16 cellular contexts compared by ENCODE assay signal in genomic region chr9:107221321-107221720, GRCh38.
A peak's percentile ranks its signal among the peaks of the same experiment; 100 is the strongest.
DNase-seq lines count a peak whose midpoint lies in the region; ATAC-seq and TF ChIP-seq lines count a peak whose summit lies in the region.
"Had no signal": no experiment of that assay in that cellular context is flagged by ENCODE, and none has a peak within 500 bp of the region (broad histone marks: within the 10 kb centered on the region; RNA-seq: fewer than 3 reads in every experiment).

No MANE protein-coding gene starts in this region.

- H3K9me3 ChIP-seq in HUES48 (ENCODE audit: control insufficient read depth, insufficient read depth, low read length) (no peaks in the 10 kb centered on the region), osteoblast (ENCODE audit: low read depth, low read length) (no peaks in the 10 kb centered on the region), lower lobe of right lung (no peaks in the 10 kb centered on the region)
- H3K9me3 ChIP-seq: Peyer's patch had no signal

- H3K27ac ChIP-seq in HUES48 (ENCODE audit: low read depth, low read length): peak overlapping the region; percentile 2
- H3K27ac ChIP-seq in osteoblast (ENCODE audit: low read depth, low read length): no peak overlapping the region
- H3K27ac ChIP-seq in lower lobe of right lung: no peak overlapping the region
- H3K27ac ChIP-seq: Peyer's patch had no signal

- H3K4me1 ChIP-seq in HUES48 (ENCODE audit: control insufficient read depth, insufficient read depth, low read length): peaks cover 6% of the 10 kb centered on the region; the same call in 1 of the 2 replicates
- H3K4me1 ChIP-seq in osteoblast (ENCODE audit: insufficient read depth, low read length): peaks cover 5% of the 10 kb centered on the region
- H3K4me1 ChIP-seq in lower lobe of right lung: no peaks in the 10 kb centered on the region
- H3K4me1 ChIP-seq: Peyer's patch had no signal

- intact Hi-C loops in lower lobe of right lung (cut with DNase I): no loop called here
- intact Hi-C loops in Right ventricle myocardium superior (cut with DNase I): no loop called here

- no peaks in the 10 kb centered on the region for H4K20me1 ChIP-seq in osteoblast (ENCODE audit: insufficient read depth, low read length)

- no peak overlapping the region for H3K9ac ChIP-seq in HUES48 (ENCODE audit: low read depth, low read length)

- no peaks in the 10 kb centered on the region for H3K36me3 ChIP-seq in HUES48 (ENCODE audit: control insufficient read depth, insufficient read depth, low read length)
- no peaks in the 10 kb centered on the region for H3K36me3 ChIP-seq in osteoblast (ENCODE audit: insufficient read depth, low read length)
- no peaks in the 10 kb centered on the region for H3K36me3 ChIP-seq in lower lobe of right lung
- H3K36me3 ChIP-seq: Peyer's patch had no signal

- DNase-seq in ecto neural progenitor cell (ENCODE audit: low spot score) (peak; percentile 46), islet precursor cell (peak; percentile 74), osteoblast (ENCODE audit: insufficient read length, low spot score, missing footprints) (no peak), lower lobe of right lung (no peak), Right ventricle myocardium superior (no peak), SHP77 (lab: John Stamatoyannopoulos, UW) (no peak)
- DNase-seq: CD4-positive, CD25-positive, alpha-beta regulatory T cell; GOT3; Kasumi-1; NCI-H187 treated with DMSO at 0.1 percent for 48 hours; NCI-H2171; NCI-H82; SHP77 treated with DMSO at 0.1 percent for 48 hours had no signal

- H2AFZ ChIP-seq in osteoblast (ENCODE audit: low read length): peak overlapping the region; percentile 83

- no peak for TF ChIP-seq CTCF in osteoblast (IDR thresholded peaks at IDR 0.05; ENCODE audit: extremely low read depth, low read depth, low read length)
- no peak for TF ChIP-seq CTCF in lower lobe of right lung (IDR thresholded peaks at IDR 0.05)

- no peaks in the 10 kb centered on the region for H3K27me3 ChIP-seq in HUES48 (ENCODE audit: control insufficient read depth, insufficient read depth, low read length)
- H3K27me3 ChIP-seq in osteoblast (ENCODE audit: insufficient read depth, low read length): no peaks in the 10 kb centered on the region
- H3K27me3 ChIP-seq in lower lobe of right lung (ENCODE audit: low read depth): no peaks in the 10 kb centered on the region
- H3K27me3 ChIP-seq: Peyer's patch had no signal

- no peak overlapping the region for H3K4me2 ChIP-seq in osteoblast (ENCODE audit: insufficient read depth, low read length)

- no peak for ATAC-seq in lower lobe of right lung
- ATAC-seq in Right ventricle myocardium superior (ENCODE audit: poor library complexity): no peak
- ATAC-seq in GM21367 (IDR thresholded peaks at IDR 0.05; ENCODE audit: unreplicated experiment): no peak

- H3K4me3 ChIP-seq in HUES48 (ENCODE audit: low read depth, low read length): no peak overlapping the region
- H3K4me3 ChIP-seq in osteoblast (ENCODE audit: insufficient read depth, low read length): no peak overlapping the region
- no peak overlapping the region for H3K4me3 ChIP-seq in lower lobe of right lung

- no peaks in the 10 kb centered on the region for H3K79me2 ChIP-seq in osteoblast (ENCODE audit: insufficient read depth, low read length)

Comparison
In these comparisons a context has a peak if more than half of its experiments do, and no peak if none do; other contexts are left out.
1. DNase-seq: peak in ecto neural progenitor cell (single experiment) and islet precursor cell (single experiment); none in osteoblast (single experiment), lower lobe of right lung (single experiment), Right ventricle myocardium superior (single experiment) and SHP77 (0 of 2).